In the genomic region with DNA sequence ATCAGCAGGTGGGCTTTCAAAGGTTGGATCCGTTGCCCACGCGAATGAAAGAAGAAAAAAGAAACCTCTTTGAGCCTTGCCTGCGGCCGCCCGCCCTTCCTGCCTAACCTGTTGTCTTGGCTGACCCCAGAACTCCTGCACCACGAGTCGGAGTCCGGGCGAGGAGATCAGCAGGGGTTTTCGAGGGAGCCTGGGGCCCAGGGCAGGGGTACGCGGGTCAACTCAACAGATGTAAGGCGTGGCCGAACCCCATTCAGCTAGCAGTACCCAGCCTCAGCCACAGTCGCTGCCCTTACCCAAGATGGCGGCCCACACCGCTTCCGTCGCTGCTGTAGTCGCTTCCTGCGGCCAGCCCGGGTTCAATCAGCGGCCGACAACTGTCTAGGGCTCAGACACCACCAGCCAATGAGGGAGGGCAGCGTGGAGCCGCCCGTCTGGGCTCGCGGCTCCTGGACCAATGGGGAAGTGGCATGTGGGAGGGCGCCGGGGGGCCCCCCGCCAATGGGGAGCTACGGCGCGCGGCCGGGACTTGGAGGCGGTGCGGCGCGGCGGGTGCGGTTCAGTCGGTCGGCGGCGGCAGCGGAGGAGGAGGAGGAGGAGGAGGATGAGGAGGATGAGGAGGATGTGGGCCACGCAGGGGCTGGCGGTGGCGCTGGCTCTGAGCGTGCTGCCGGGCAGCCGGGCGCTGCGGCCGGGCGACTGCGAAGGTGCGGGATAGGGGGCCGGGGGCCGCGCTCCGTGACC, we compare ENCODE assay signal across 1 cellular context.
TF ChIP-seq lines count a peak whose summit lies in the region.

A gene (plus strand): TSS at position 562 of the 744 bp plus-strand sequence. CDS start 52 bp downstream, at position 614.

TF ChIP-seq in HepG2, 621 proteins besides CTCF, POLR2A, EP300 and RAD21 (continued from another document and continues in another):
- TF ChIP-seq ZNF235 (CRISPR knock-in tag; IDR thresholded peaks at IDR 0.05; ENCODE audit: borderline replicate concordance), result peak; percentile 84; the same call in 1 of the 2 replicates
- peak; percentile 85 for TF ChIP-seq POGZ (CRISPR knock-in tag; IDR thresholded peaks at IDR 0.05)
- TF ChIP-seq SRSF9 (IDR thresholded peaks at IDR 0.05; ENCODE audit: borderline replicate concordance, insufficient read depth, low read depth, low read length, poor library complexity, severe bottlenecking), result no peak
- TF ChIP-seq RBM22 (optimal IDR thresholded peaks at IDR 0.05; ENCODE audit: low read length), result no peak
- peak; percentile 93 for TF ChIP-seq ZNF883 (CRISPR knock-in tag; IDR thresholded peaks at IDR 0.05; ENCODE audit: not compliant biosample characterization)
- TF ChIP-seq ZMYM2 (CRISPR knock-in tag; IDR thresholded peaks at IDR 0.05), result no peak
- TF ChIP-seq ZNF333 (CRISPR knock-in tag; IDR thresholded peaks at IDR 0.05; ENCODE audit: borderline replicate concordance), result no peak; the same call in 1 of the 2 replicates
- TF ChIP-seq, protein P1, sequence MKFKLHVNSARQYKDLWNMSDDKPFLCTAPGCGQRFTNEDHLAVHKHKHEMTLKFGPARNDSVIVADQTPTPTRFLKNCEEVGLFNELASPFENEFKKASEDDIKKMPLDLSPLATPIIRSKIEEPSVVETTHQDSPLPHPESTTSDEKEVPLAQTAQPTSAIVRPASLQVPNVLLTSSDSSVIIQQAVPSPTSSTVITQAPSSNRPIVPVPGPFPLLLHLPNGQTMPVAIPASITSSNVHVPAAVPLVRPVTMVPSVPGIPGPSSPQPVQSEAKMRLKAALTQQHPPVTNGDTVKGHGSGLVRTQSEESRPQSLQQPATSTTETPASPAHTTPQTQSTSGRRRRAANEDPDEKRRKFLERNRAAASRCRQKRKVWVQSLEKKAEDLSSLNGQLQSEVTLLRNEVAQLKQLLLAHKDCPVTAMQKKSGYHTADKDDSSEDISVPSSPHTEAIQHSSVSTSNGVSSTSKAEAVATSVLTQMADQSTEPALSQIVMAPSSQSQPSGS (CRISPR knock-in tag; IDR thresholded peaks at IDR 0.05), result no peak; the same call in 1 of the 2 replicates
- TF ChIP-seq, protein P2, sequence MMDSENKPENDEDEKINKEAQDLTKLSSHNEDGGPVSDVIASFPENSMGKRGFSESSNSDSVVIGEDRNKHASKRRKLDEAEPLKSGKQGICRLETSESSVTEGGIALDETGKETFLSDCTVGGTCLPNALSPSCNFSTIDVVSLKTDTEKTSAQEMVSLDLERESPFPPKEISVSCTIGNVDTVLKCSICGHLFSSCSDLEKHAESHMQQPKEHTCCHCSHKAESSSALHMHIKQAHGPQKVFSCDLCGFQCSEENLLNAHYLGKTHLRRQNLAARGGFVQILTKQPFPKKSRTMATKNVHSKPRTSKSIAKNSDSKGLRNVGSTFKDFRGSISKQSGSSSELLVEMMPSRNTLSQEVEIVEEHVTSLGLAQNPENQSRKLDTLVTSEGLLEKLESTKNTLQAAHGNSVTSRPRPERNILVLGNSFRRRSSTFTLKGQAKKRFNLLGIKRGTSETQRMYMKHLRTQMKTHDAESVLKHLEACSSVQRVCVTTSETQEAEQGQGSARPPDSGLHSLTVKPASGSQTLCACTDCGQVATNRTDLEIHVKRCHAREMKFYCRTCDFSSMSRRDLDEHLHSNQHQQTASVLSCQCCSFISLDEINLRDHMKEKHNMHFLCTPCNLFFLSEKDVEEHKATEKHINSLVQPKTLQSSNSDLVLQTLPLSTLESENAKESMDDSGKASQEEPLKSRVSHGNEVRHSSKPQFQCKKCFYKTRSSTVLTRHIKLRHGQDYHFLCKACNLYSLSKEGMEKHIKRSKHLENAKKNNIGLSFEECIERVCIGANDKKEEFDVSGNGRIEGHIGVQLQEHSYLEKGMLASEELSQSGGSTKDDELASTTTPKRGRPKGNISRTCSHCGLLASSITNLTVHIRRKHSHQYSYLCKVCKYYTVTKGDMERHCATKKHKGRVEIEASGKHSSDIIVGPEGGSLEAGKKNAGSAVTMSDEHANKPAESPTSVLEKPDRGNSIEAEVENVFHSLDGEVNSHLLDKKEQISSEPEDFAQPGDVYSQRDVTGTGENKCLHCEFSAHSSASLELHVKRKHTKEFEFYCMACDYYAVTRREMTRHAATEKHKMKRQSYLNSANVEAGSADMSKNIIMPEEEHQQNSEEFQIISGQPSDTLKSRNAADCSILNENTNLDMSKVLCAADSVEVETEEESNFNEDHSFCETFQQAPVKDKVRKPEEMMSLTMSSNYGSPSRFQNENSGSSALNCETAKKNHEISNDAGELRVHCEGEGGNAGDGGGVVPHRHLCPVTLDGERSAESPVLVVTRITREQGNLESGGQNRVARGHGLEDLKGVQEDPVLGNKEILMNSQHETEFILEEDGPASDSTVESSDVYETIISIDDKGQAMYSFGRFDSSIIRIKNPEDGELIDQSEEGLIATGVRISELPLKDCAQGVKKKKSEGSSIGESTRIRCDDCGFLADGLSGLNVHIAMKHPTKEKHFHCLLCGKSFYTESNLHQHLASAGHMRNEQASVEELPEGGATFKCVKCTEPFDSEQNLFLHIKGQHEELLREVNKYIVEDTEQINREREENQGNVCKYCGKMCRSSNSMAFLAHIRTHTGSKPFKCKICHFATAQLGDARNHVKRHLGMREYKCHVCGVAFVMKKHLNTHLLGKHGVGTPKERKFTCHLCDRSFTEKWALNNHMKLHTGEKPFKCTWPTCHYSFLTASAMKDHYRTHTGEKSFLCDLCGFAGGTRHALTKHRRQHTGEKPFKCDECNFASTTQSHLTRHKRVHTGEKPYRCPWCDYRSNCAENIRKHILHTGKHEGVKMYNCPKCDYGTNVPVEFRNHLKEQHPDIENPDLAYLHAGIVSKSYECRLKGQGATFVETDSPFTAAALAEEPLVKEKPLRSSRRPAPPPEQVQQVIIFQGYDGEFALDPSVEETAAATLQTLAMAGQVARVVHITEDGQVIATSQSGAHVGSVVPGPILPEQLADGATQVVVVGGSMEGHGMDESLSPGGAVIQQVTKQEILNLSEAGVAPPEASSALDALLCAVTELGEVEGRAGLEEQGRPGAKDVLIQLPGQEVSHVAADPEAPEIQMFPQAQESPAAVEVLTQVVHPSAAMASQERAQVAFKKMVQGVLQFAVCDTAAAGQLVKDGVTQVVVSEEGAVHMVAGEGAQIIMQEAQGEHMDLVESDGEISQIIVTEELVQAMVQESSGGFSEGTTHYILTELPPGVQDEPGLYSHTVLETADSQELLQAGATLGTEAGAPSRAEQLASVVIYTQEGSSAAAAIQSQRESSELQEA (CRISPR knock-in tag; IDR thresholded peaks at IDR 0.05; ENCODE audit: not compliant biosample characterization), result peak; percentile 87
- TF ChIP-seq SPEN (CRISPR knock-in tag; IDR thresholded peaks at IDR 0.05; ENCODE audit: low read depth), result peak; percentile 81
- TF ChIP-seq HNF4G (IDR thresholded peaks at IDR 0.05; ENCODE audit: borderline replicate concordance, low read depth, low read length), result no peak
- 0 out of 2 replicates have a peak, but pooled peaks have one; percentile 7 for TF ChIP-seq HNF4G (CRISPR knock-in tag; IDR thresholded peaks at IDR 0.05; ENCODE audit: borderline replicate concordance, low read depth)
- TF ChIP-seq ZNF670 (CRISPR knock-in tag; IDR thresholded peaks at IDR 0.05; ENCODE audit: borderline replicate concordance), result no peak; the same call in 1 of the 2 replicates
- TF ChIP-seq, protein P3, sequence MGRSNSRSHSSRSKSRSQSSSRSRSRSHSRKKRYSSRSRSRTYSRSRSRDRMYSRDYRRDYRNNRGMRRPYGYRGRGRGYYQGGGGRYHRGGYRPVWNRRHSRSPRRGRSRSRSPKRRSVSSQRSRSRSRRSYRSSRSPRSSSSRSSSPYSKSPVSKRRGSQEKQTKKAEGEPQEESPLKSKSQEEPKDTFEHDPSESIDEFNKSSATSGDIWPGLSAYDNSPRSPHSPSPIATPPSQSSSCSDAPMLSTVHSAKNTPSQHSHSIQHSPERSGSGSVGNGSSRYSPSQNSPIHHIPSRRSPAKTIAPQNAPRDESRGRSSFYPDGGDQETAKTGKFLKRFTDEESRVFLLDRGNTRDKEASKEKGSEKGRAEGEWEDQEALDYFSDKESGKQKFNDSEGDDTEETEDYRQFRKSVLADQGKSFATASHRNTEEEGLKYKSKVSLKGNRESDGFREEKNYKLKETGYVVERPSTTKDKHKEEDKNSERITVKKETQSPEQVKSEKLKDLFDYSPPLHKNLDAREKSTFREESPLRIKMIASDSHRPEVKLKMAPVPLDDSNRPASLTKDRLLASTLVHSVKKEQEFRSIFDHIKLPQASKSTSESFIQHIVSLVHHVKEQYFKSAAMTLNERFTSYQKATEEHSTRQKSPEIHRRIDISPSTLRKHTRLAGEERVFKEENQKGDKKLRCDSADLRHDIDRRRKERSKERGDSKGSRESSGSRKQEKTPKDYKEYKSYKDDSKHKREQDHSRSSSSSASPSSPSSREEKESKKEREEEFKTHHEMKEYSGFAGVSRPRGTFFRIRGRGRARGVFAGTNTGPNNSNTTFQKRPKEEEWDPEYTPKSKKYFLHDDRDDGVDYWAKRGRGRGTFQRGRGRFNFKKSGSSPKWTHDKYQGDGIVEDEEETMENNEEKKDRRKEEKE (IDR thresholded peaks at IDR 0.05), result no peak
- TF ChIP-seq ELF1 (CRISPR knock-in tag; IDR thresholded peaks at IDR 0.05), result peak; percentile 81
- TF ChIP-seq, protein P4, sequence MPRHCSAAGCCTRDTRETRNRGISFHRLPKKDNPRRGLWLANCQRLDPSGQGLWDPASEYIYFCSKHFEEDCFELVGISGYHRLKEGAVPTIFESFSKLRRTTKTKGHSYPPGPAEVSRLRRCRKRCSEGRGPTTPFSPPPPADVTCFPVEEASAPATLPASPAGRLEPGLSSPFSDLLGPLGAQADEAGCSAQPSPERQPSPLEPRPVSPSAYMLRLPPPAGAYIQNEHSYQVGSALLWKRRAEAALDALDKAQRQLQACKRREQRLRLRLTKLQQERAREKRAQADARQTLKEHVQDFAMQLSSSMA (CRISPR knock-in tag; IDR thresholded peaks at IDR 0.05), result peak; percentile 59; the same call in 1 of the 2 replicates
- TF ChIP-seq, protein P5, sequence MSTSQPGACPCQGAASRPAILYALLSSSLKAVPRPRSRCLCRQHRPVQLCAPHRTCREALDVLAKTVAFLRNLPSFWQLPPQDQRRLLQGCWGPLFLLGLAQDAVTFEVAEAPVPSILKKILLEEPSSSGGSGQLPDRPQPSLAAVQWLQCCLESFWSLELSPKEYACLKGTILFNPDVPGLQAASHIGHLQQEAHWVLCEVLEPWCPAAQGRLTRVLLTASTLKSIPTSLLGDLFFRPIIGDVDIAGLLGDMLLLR (CRISPR knock-in tag; IDR thresholded peaks at IDR 0.05), result peak; percentile 37; the same call in 1 of the 2 replicates
- TF ChIP-seq, protein P6, sequence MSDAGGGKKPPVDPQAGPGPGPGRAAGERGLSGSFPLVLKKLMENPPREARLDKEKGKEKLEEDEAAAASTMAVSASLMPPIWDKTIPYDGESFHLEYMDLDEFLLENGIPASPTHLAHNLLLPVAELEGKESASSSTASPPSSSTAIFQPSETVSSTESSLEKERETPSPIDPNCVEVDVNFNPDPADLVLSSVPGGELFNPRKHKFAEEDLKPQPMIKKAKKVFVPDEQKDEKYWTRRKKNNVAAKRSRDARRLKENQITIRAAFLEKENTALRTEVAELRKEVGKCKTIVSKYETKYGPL (CRISPR knock-in tag; IDR thresholded peaks at IDR 0.05), result no peak
- TF ChIP-seq TBP (CRISPR knock-in tag; IDR thresholded peaks at IDR 0.05), result no peak
- TF ChIP-seq, protein P7, sequence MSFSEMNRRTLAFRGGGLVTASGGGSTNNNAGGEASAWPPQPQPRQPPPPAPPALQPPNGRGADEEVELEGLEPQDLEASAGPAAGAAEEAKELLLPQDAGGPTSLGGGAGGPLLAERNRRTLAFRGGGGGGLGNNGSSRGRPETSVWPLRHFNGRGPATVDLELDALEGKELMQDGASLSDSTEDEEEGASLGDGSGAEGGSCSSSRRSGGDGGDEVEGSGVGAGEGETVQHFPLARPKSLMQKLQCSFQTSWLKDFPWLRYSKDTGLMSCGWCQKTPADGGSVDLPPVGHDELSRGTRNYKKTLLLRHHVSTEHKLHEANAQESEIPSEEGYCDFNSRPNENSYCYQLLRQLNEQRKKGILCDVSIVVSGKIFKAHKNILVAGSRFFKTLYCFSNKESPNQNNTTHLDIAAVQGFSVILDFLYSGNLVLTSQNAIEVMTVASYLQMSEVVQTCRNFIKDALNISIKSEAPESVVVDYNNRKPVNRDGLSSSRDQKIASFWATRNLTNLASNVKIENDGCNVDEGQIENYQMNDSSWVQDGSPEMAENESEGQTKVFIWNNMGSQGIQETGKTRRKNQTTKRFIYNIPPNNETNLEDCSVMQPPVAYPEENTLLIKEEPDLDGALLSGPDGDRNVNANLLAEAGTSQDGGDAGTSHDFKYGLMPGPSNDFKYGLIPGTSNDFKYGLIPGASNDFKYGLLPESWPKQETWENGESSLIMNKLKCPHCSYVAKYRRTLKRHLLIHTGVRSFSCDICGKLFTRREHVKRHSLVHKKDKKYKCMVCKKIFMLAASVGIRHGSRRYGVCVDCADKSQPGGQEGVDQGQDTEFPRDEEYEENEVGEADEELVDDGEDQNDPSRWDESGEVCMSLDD (CRISPR knock-in tag; IDR thresholded peaks at IDR 0.05; ENCODE audit: borderline replicate concordance), result peak; percentile 85; the same call in 1 of the 2 replicates
- peak; percentile 43; the same call in 1 of the 2 replicates for TF ChIP-seq KMT2A (CRISPR knock-in tag; IDR thresholded peaks at IDR 0.05)
- no peak for TF ChIP-seq MATR3 (CRISPR knock-in tag; IDR thresholded peaks at IDR 0.05)
- no peak for TF ChIP-seq HNRNPUL1 (IDR thresholded peaks at IDR 0.05; ENCODE audit: low read depth, low read length)
- TF ChIP-seq SOX6 (IDR thresholded peaks at IDR 0.05), result no peak
- peak; percentile 71 for TF ChIP-seq SOX6 (CRISPR knock-in tag; IDR thresholded peaks at IDR 0.05)
- TF ChIP-seq SMAD3 (CRISPR knock-in tag; IDR thresholded peaks at IDR 0.05), result peak; percentile 84
- TF ChIP-seq ZNF839 (CRISPR knock-in tag; IDR thresholded peaks at IDR 0.05; ENCODE audit: borderline replicate concordance), result no peak
- no peak for TF ChIP-seq MTA1 (CRISPR knock-in tag; IDR thresholded peaks at IDR 0.05; ENCODE audit: borderline replicate concordance)
- TF ChIP-seq LCORL (IDR thresholded peaks at IDR 0.05), result no peak
- peak; percentile 65; the same call in 1 of the 2 replicates for TF ChIP-seq LCORL (CRISPR knock-in tag; IDR thresholded peaks at IDR 0.05)
- peak; percentile 83 for TF ChIP-seq AGO2 (optimal IDR thresholded peaks at IDR 0.05; ENCODE audit: low read depth, low read length)
- TF ChIP-seq, protein P8, sequence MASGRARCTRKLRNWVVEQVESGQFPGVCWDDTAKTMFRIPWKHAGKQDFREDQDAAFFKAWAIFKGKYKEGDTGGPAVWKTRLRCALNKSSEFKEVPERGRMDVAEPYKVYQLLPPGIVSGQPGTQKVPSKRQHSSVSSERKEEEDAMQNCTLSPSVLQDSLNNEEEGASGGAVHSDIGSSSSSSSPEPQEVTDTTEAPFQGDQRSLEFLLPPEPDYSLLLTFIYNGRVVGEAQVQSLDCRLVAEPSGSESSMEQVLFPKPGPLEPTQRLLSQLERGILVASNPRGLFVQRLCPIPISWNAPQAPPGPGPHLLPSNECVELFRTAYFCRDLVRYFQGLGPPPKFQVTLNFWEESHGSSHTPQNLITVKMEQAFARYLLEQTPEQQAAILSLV (CRISPR knock-in tag; IDR thresholded peaks at IDR 0.05; ENCODE audit: borderline replicate concordance), result 0 out of 2 replicates have a peak, but pooled peaks have one; percentile 28
